In genomic region chr3:94210256-94210655, GRCh38 we compare ENCODE assay signal across 7 cellular contexts.
"Had no signal": no experiment of that assay in that cellular context is flagged by ENCODE, and none has a peak within 500 bp of the region (broad histone marks: within the 10 kb centered on the region; RNA-seq: fewer than 3 reads in every experiment).

No MANE protein-coding gene starts in this region.

- H3K36me3 ChIP-seq: HAP-1 had no signal

- H3K9me3 ChIP-seq: HAP-1 had no signal

- H2AFZ ChIP-seq: GM23248, GM23338 had no signal

- DNase-seq: GM23248, H7, H9, HCEC 1CT, HFFc6 had no signal

- H3K9ac ChIP-seq: GM23248 had no signal

- H3K4me3 ChIP-seq: GM23248, GM23338, HAP-1 had no signal

- H3K27ac ChIP-seq: GM23248 had no signal

- H3K4me1 ChIP-seq: HAP-1 had no signal

- H3K4me2 ChIP-seq: GM23338 had no signal
